8 cellular contexts compared by ENCODE assay signal in genomic region chr16:29996773-29997250, GRCh38. TPM values are rescaled to one million over a fixed set of nuclear protein-coding genes. Genes with fewer than 3 reads are reported as not detected.
A peak's percentile ranks its signal among the peaks of the same experiment; 100 is the strongest.
DNase-seq lines count a peak whose midpoint lies in the region; ATAC-seq and TF ChIP-seq lines count a peak whose summit lies in the region.

No MANE protein-coding gene starts in this region.

- no peaks in the 10 kb centered on the region for H3K27me3 ChIP-seq in ACC112 (ENCODE audit: insufficient read depth, low read length)
- H3K27me3 ChIP-seq in HUES6 (ENCODE audit: control insufficient read depth, insufficient read depth, low read length), result no peaks in the 10 kb centered on the region
- H3K27me3 ChIP-seq in brain microvascular endothelial cell (replicated peaks), result no peaks in the 10 kb centered on the region

- no peak for DNase-seq in brain microvascular endothelial cell
- no peak for DNase-seq in mucosa of descending colon
- no peak for DNase-seq in NCI-H446 treated with DMSO at 0.1 percent for 48 hours (lab: John Stamatoyannopoulos, UW)
- DNase-seq in kidney tubule cell (ENCODE audit: low spot score), result no peak
- DNase-seq in globus pallidus (ENCODE audit: low spot score), result no peak

- intact Hi-C loops in mucosa of descending colon (cut with DNase I, micrococcal nuclease), result no loop called here

- peak overlapping the region; percentile 43 for H2AFZ ChIP-seq in ACC112 (ENCODE audit: low read length, unreplicated experiment)

- peak overlapping the region; percentile 92 for H3K4me3 ChIP-seq in ACC112 (ENCODE audit: low read depth, low read length)
- H3K4me3 ChIP-seq in HUES6 (ENCODE audit: low read depth, low read length), result peak overlapping the region; percentile 87
- peak overlapping the region; percentile 97 for H3K4me3 ChIP-seq in brain microvascular endothelial cell (ENCODE audit: low read depth, low read length)
- peak overlapping the region; percentile 49 for H3K4me3 ChIP-seq in mucosa of descending colon

- no peaks in the 10 kb centered on the region for H3K9me3 ChIP-seq in HUES6 (ENCODE audit: control insufficient read depth, insufficient read depth, low read depth, low read length)
- no peaks in the 10 kb centered on the region for H3K9me3 ChIP-seq in mucosa of descending colon

- TF ChIP-seq CTCF in brain microvascular endothelial cell (IDR thresholded peaks at IDR 0.05; ENCODE audit: low read depth, low read length, missing control alignments) (no peak), mucosa of descending colon (IDR thresholded peaks at IDR 0.05) (no peak)

- no peak for ATAC-seq in mucosa of descending colon
- no peak for ATAC-seq in HG03139 (IDR thresholded peaks at IDR 0.05; ENCODE audit: unreplicated experiment)

- peak overlapping the region; percentile 74 for H3K9ac ChIP-seq in HUES6 (ENCODE audit: low read length)

- H3K27ac ChIP-seq in ACC112 (ENCODE audit: low read depth, low read length) (no peak overlapping the region), HUES6 (ENCODE audit: low read depth, low read length) (no peak overlapping the region), brain microvascular endothelial cell (no peak overlapping the region)

- in situ Hi-C loops in brain microvascular endothelial cell (cut with HindIII; ENCODE audit: low pct_ligation_motif_present, low sequenced_read_pairs), result no loop called here

- peaks cover 5% of the 10 kb centered on the region for H3K79me2 ChIP-seq in ACC112 (ENCODE audit: control insufficient read depth, insufficient read depth, low read length, unreplicated experiment)

- H3K4me1 ChIP-seq in ACC112 (ENCODE audit: control insufficient read depth, insufficient read depth, low read length, unreplicated experiment), result peaks cover 18% of the 10 kb centered on the region
- no peaks in the 10 kb centered on the region for H3K4me1 ChIP-seq in HUES6 (ENCODE audit: control insufficient read depth, insufficient read depth, low read length)
- H3K4me1 ChIP-seq in mucosa of descending colon (ENCODE audit: low read depth), result peaks cover 17% of the 10 kb centered on the region

- H3K36me3 ChIP-seq in ACC112 (ENCODE audit: insufficient read depth, low read length) (peaks cover 9% of the 10 kb centered on the region; the same call in 1 of the 2 replicates), HUES6 (ENCODE audit: control insufficient read depth, insufficient read depth, low read length) (peaks cover 34% of the 10 kb centered on the region), brain microvascular endothelial cell (replicated peaks) (peaks cover 16% of the 10 kb centered on the region), mucosa of descending colon (ENCODE audit: low read depth) (no peaks in the 10 kb centered on the region)

RNA-seq across cellular contexts. Expression of gene INO80E, which starts 0.8 kb away (rescaled TPM):
- total RNA-seq in mucosa of descending colon, result 10 to 100 TPM; 71.2 to 79.5 (median 78.4) TPM

RNA-seq across cellular contexts. Expression of gene HIRIP3, which starts 1.4 kb away (rescaled TPM):
- total RNA-seq in mucosa of descending colon, result 10 to 100 TPM; 11.3 to 21.3 (median 11.9) TPM

RNA-seq across cellular contexts. Expression of gene DOC2A, which starts 14.0 kb away (rescaled TPM):
- total RNA-seq in mucosa of descending colon, result 10 to 100 TPM in 1 of 3 donors, 1 to 10 TPM in 2; 5.2 to 16.8 (median 7.5) TPM

RNA-seq across cellular contexts. Expression of gene TAOK2, which starts 23.1 kb away (rescaled TPM):
- 10 to 100 TPM; 46.6 to 53.4 (median 50.5) TPM for total RNA-seq in mucosa of descending colon

RNA-seq across cellular contexts. Expression of gene C16orf92, which starts 26.2 kb away (rescaled TPM):
- not detected for total RNA-seq in mucosa of descending colon
